Comparison of ENCODE assay signal across 24 cellular contexts in the genomic region with DNA sequence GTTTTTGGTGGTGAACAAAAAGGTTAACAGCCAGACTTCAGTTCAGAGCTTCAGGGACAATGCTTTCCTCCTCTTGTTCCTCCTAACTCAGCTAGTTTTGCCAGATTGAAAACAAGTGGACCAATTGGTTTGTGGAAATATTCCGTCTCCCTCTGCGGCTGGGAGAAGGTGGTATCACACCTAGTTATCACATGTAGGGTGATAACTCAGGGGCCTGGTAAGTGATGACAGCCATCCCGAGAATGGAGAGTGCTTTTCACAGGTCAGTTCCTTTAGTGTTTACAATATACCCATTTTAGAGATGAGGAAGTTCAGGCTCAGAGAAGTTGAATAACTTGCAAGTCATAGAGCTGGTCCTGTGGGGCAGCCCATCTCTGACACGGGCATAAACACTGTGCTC.
"Had no signal": no experiment of that assay in that cellular context is flagged by ENCODE, and none has a peak within 500 bp of the region (broad histone marks: within the 10 kb centered on the region; RNA-seq: fewer than 3 reads in every experiment).

No MANE protein-coding gene starts in this region.

- ATAC-seq: activated CD8-positive, alpha-beta T cell treated with anti-CD3 and anti-CD28 coated beads for 36 hours; activated naive CD8-positive, alpha-beta T cell treated with anti-CD3 and anti-CD28 coated beads, Interleukin-2, amount 50 U/mL, for 24 hours; activated T-cell treated with anti-CD3 and anti-CD28 coated beads, Interleukin-2, amount 50 U/mL, for 4 hours; body of pancreas; esophagus mucosa; heart right ventricle had no signal

- H3K27me3 ChIP-seq: adrenal gland, body of pancreas, colonic mucosa had no signal

- H3K36me3 ChIP-seq: adrenal gland, colonic mucosa had no signal

- H3K27ac ChIP-seq: adrenal gland, body of pancreas, colonic mucosa, heart right ventricle, VCaP had no signal

- H3K4me1 ChIP-seq: adrenal gland, colonic mucosa had no signal

- H3K4me3 ChIP-seq: adrenal gland, body of pancreas, colonic mucosa, heart right ventricle had no signal

- H3K9me3 ChIP-seq: adrenal gland, body of pancreas, colonic mucosa, heart right ventricle had no signal

- DNase-seq: activated CD4-positive, alpha-beta T cell treated with anti-CD3 and anti-CD28 coated beads for 1 hour; activated CD4-positive, alpha-beta T cell treated with anti-CD3 and anti-CD28 coated beads for 4 hours; activated CD4-positive, alpha-beta T cell treated with anti-CD3 and anti-CD28 coated beads, Interleukin-2, amount 50 U/mL, for 1 hour; activated CD4-positive, alpha-beta T cell treated with anti-CD3 and anti-CD28 coated beads, Interleukin-2, amount 50 U/mL, for 48 hours; activated CD8-positive, alpha-beta memory T cell treated with anti-CD3 and anti-CD28 coated beads for 24 hours; activated CD8-positive, alpha-beta T cell treated with anti-CD3 and anti-CD28 coated beads for 36 hours; activated effector memory CD4-positive, alpha-beta T cell treated with anti-CD3 and anti-CD28 coated beads, Interleukin-2, amount 50 U/mL, for 16 hours; activated naive CD4-positive, alpha-beta T cell treated with anti-CD3 and anti-CD28 coated beads for 36 hours; activated naive CD8-positive, alpha-beta T cell treated with anti-CD3 and anti-CD28 coated beads for 36 hours; activated naive CD8-positive, alpha-beta T cell treated with anti-CD3 and anti-CD28 coated beads, Interleukin-2, amount 50 U/mL, for 24 hours; activated T-cell treated with anti-CD3 and anti-CD28 coated beads, Interleukin-2, amount 50 U/mL, for 4 hours; adrenal gland; amygdala; aorta; body of pancreas; caudate nucleus; colonic mucosa; effector CD8-positive, alpha-beta T cell; foreskin fibroblast; heart right ventricle; T-helper 2 cell had no signal

- FAIRE-seq: frontal cortex had no signal
